Comparison of ENCODE assay signal across 17 cellular contexts in genomic region chr19:7815325-7815724, GRCh38. TPM values are rescaled to one million over a fixed set of nuclear protein-coding genes. Genes with fewer than 3 reads are reported as not detected.
DNase-seq lines count a peak whose midpoint lies in the region; ATAC-seq and TF ChIP-seq lines count a peak whose summit lies in the region.
"Had no signal": no experiment of that assay in that cellular context is flagged by ENCODE, and none has a peak within 500 bp of the region (broad histone marks: within the 10 kb centered on the region; RNA-seq: fewer than 3 reads in every experiment).

No MANE protein-coding gene starts in this region.

- H3K4me2 ChIP-seq in BLaER1 treated with 17β-estradiol and CSF1 and Interleukin-3, amounts not matched to agents 10 nM and 100 nM = peak overlapping the region; percentile 25 to 82 (median 69)

- peaks cover 6% of the 10 kb centered on the region for H3K9me3 Mint-ChIP-seq in central memory CD8-positive, alpha-beta T cell

- peaks cover 0 to 4% (median 0%) of the 10 kb centered on the region in 11 experiments; a peak in 4 of 22 replicates for H3K36me3 ChIP-seq in BLaER1 treated with 17β-estradiol and CSF1 and Interleukin-3, amounts not matched to agents 10 nM and 100 nM
- H3K36me3 ChIP-seq in heart right ventricle = no peaks in the 10 kb centered on the region
- no peaks in the 10 kb centered on the region for H3K36me3 ChIP-seq in esophagus squamous epithelium

- ATAC-seq in T-helper 17 cell = peak; percentile 73
- ATAC-seq in central memory CD8-positive, alpha-beta T cell (replicated peaks; ENCODE audit: extremely low read depth, poor library complexity, severe bottlenecking) = peak; percentile 58
- no peak for ATAC-seq in heart right ventricle
- no peak for ATAC-seq in GM18870 (IDR thresholded peaks at IDR 0.05; ENCODE audit: unreplicated experiment)
- ATAC-seq: sciatic nerve, WTC11 had no signal

- intact Hi-C loops in heart right ventricle (cut with DNase I) = no loop called here
- intact Hi-C loops in esophagus squamous epithelium (cut with DNase I) = no loop called here

- 41 to 53% methylated on average over 10 of the region's 10 CpGs for WGBS in heart right ventricle, 2 donors
- WGBS in esophagus squamous epithelium, 2 donors = 41 to 47% methylated on average over 5 to 10 of the region's 10 CpGs

- peaks cover 45 to 70% (median 57%) of the 10 kb centered on the region in 11 experiments for H3K9me3 ChIP-seq in BLaER1 treated with 17β-estradiol and CSF1 and Interleukin-3, amounts not matched to agents 10 nM and 100 nM (replicated peaks in 1 of 11)
- H3K9me3 ChIP-seq in T-helper 17 cell (ENCODE audit: control insufficient read depth, low read length, poor library complexity, severe bottlenecking) (peaks cover 13% of the 10 kb centered on the region), heart right ventricle (peaks cover 0 to 59% (median 31%) of the 10 kb centered on the region in 11 donors), esophagus squamous epithelium (peaks cover 0 to 39% (median 9%) of the 10 kb centered on the region in 3 donors)

- H3K27me3 Mint-ChIP-seq in T-helper 17 cell = peaks cover 12% of the 10 kb centered on the region
- peaks cover 16% of the 10 kb centered on the region for H3K27me3 Mint-ChIP-seq in central memory CD8-positive, alpha-beta T cell

- peaks cover 17% of the 10 kb centered on the region for H3K4me1 Mint-ChIP-seq in T-helper 17 cell
- H3K4me1 Mint-ChIP-seq in central memory CD8-positive, alpha-beta T cell = peaks cover 18% of the 10 kb centered on the region
- H3K4me1 Mint-ChIP-seq: WTC11 had no signal

- peak overlapping the region in 3 of 11 experiments; percentile 41 to 52 (median 45); a peak in 6 of 22 replicates for H3K27ac ChIP-seq in BLaER1 treated with 17β-estradiol and CSF1 and Interleukin-3, amounts not matched to agents 10 nM and 100 nM
- H3K27ac ChIP-seq in heart right ventricle (no peak overlapping the region), esophagus squamous epithelium (no peak overlapping the region)

- peak overlapping the region; percentile 75 for H3K4me3 Mint-ChIP-seq in T-helper 17 cell
- peak overlapping the region; percentile 67 for H3K4me3 Mint-ChIP-seq in central memory CD8-positive, alpha-beta T cell
- H3K4me3 Mint-ChIP-seq: WTC11 had no signal

- H3K4me1 ChIP-seq in BLaER1 treated with 17β-estradiol and CSF1 and Interleukin-3, amounts not matched to agents 10 nM and 100 nM = peaks cover 8 to 22% (median 19%) of the 10 kb centered on the region in 10 experiments
- H3K4me1 ChIP-seq in heart right ventricle (peaks cover 0 to 10% (median 0%) of the 10 kb centered on the region in 9 donors), esophagus squamous epithelium (no peaks in the 10 kb centered on the region)

- peak overlapping the region in 4 of 11 experiments; percentile 6 to 24 (median 14); a peak in 1 of 22 replicates for H3K9ac ChIP-seq in BLaER1 treated with 17β-estradiol and CSF1 and Interleukin-3, amounts not matched to agents 10 nM and 100 nM

- TF ChIP-seq POLR2A in esophagus squamous epithelium (IDR thresholded peaks at IDR 0.05) = no peak

- H4K20me1 ChIP-seq in BLaER1 treated with 17β-estradiol and CSF1 and Interleukin-3, amounts not matched to agents 10 nM and 100 nM = no peaks in the 10 kb centered on the region

- H3K27ac Mint-ChIP-seq in T-helper 17 cell = peak overlapping the region; percentile 17
- no peak overlapping the region for H3K27ac Mint-ChIP-seq in central memory CD8-positive, alpha-beta T cell (ENCODE audit: low read depth)
- H3K27ac Mint-ChIP-seq: WTC11 had no signal

- DNase-seq in GM12865 (ENCODE audit: low read depth) (peak; percentile 94), T-helper 17 cell (no peak), heart right ventricle (no peak), MV-4-11 (lab: John Stamatoyannopoulos, UW) (no peak), esophagus squamous epithelium (lab: John Stamatoyannopoulos, UW) (no peak)
- no peak for DNase-seq in central memory CD8-positive, alpha-beta T cell (ENCODE audit: low spot score in 2 of 2)
- DNase-seq: activated CD8-positive, alpha-beta memory T cell treated with anti-CD3 and anti-CD28 coated beads, Interleukin-2, amount 50 U/mL, for 48 hours; DMS 273 treated with DMSO at 0.1 percent for 48 hours; effector CD8-positive, alpha-beta T cell; NCI-H1092; stimulated activated CD4-positive, alpha-beta T cell treated with anti-CD3 and anti-CD28 coated beads, Interleukin-2, amount 100 ng/mL, for 24 hours had no signal

- H3K36me3 Mint-ChIP-seq in T-helper 17 cell (ENCODE audit: low read depth) = no peaks in the 10 kb centered on the region
- no peaks in the 10 kb centered on the region for H3K36me3 Mint-ChIP-seq in central memory CD8-positive, alpha-beta T cell (ENCODE audit: insufficient read depth)

- H3K4me3 ChIP-seq in BLaER1 treated with 17β-estradiol and CSF1 and Interleukin-3, amounts not matched to agents 10 nM and 100 nM = peak overlapping the region in 5 of 10 experiments; percentile 19 to 42 (median 32); a peak in 6 of 20 replicates
- H3K4me3 ChIP-seq in GM12865 (ENCODE audit: low read depth, low read length) = peak overlapping the region; percentile 16
- no peak overlapping the region for H3K4me3 ChIP-seq in heart right ventricle
- no peak overlapping the region for H3K4me3 ChIP-seq in esophagus squamous epithelium

- H3K27me3 ChIP-seq in BLaER1 treated with 17β-estradiol and CSF1 and Interleukin-3, amounts not matched to agents 10 nM and 100 nM = no peaks in the 10 kb centered on the region
- H3K27me3 ChIP-seq in heart right ventricle (peaks cover 0 to 12% (median 8%) of the 10 kb centered on the region in 7 donors), esophagus squamous epithelium (peaks cover 0 to 68% (median 0%) of the 10 kb centered on the region in 4 donors)

- TF ChIP-seq CTCF in GM12865 (IDR thresholded peaks at IDR 0.05; ENCODE audit: insufficient read depth, low read depth, low read length, missing control alignments) = no peak
- no peak for TF ChIP-seq CTCF in heart right ventricle (IDR thresholded peaks at IDR 0.05)
- no peak for TF ChIP-seq CTCF in esophagus squamous epithelium (IDR thresholded peaks at IDR 0.05)

RNA-seq across cellular contexts. Expression of gene EVI5L, which starts 14.7 kb away (rescaled TPM):
- total RNA-seq in T-helper 17 cell = 10 to 100 TPM in 1 of 2 donors, 1 to 10 TPM in 1; 9.3 to 10.1 TPM
- 10 to 100 TPM; 16.8 to 26.3 (median 20.3) TPM for total RNA-seq in heart right ventricle
- polyA plus RNA-seq in heart right ventricle = 10 to 100 TPM; 12.9 to 21.0 TPM
- total RNA-seq in esophagus squamous epithelium = 10 to 100 TPM in 3 of 4 donors, 1 to 10 TPM in 1; 8.3 to 15.5 (median 11.9) TPM

RNA-seq across cellular contexts. Expression of gene CLEC4M, which starts 52.3 kb away (rescaled TPM):
- total RNA-seq in T-helper 17 cell (under 1 TPM in 1 of 2 donors, not detected in 1; 0.17 TPM), heart right ventricle (not detected), esophagus squamous epithelium (not detected)
- not detected for polyA plus RNA-seq in heart right ventricle
- total RNA-seq: RPMI7951, sciatic nerve, temporal lobe, WTC11 had no signal

RNA-seq across cellular contexts. Expression of gene PRR36, which starts 58.9 kb away (rescaled TPM):
- total RNA-seq in T-helper 17 cell (under 1 TPM; 0.37 to 0.63 TPM), heart right ventricle (under 1 TPM in 1 of 10 donors, not detected in 9; 0.05 TPM), esophagus squamous epithelium (under 1 TPM in 2 of 4 donors, not detected in 2; 0.35 to 0.57 TPM)
- polyA plus RNA-seq in heart right ventricle = under 1 TPM; 0.01 to 0.07 TPM
- total RNA-seq: RPMI7951 had no signal

Comparison
In these comparisons a context has a peak if more than half of its experiments do, and no peak if none do; other contexts are left out.
1. ATAC-seq: peak in T-helper 17 cell (single experiment) and central memory CD8-positive, alpha-beta T cell (single experiment); none in heart right ventricle (0 of 8) and GM18870 (single experiment).